Comparison of ENCODE assay signal across 15 cellular contexts in the genomic region with DNA sequence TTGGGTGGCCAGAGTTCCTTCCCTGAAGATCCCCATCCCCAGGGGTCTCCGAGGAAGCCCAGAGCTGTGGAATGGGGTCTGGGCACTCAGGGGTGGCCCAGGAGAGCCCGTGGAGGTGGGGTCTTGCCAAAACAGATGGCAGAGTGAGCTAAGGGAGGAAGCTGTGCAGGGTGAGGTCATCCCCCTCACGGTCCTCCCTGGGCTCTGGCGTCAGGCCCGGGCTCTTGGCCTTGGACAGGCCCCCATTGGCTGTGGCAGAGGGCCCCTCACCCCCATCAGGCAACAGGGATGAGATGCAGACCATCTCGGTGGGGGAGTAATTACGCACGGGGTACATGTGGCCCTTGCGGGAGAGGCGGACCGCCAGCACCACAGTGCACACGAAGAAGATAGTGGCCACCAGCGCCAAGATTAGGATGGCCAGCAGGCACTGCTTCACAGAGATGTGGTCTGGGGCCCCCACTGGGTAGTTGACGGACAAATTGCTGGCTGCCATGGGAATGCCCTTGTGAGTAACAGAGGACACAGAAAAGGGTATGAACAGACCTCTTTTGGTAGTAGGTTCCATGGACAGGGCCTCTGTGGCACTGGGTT. TPM values are rescaled to one million over a fixed set of nuclear protein-coding genes. Genes with fewer than 3 reads are reported as not detected.
DNase-seq lines count a peak whose midpoint lies in the region; ATAC-seq and TF ChIP-seq lines count a peak whose summit lies in the region.
"Had no signal": no experiment of that assay in that cellular context is flagged by ENCODE, and none has a peak within 500 bp of the region (broad histone marks: within the 10 kb centered on the region; RNA-seq: fewer than 3 reads in every experiment).

No MANE protein-coding gene starts in this region.

- H3K27ac Mint-ChIP-seq in activated naive CD4-positive, alpha-beta T cell treated with anti-CD3 and anti-CD28 coated beads, Interleukin-2, amount 50 U/mL, for 24 hours, result peak overlapping the region; percentile 41
- H3K27ac Mint-ChIP-seq in activated naive CD4-positive, alpha-beta T cell treated with anti-CD3 and anti-CD28 coated beads, Interleukin-2, amount 50 U/mL, for 72 hours, result peak overlapping the region in 1 of 2 donors; percentile 85
- H3K27ac Mint-ChIP-seq in T-helper 17 cell, result peak overlapping the region; percentile 98
- H3K27ac Mint-ChIP-seq in memory B cell, result peak overlapping the region; percentile 91
- peak overlapping the region; percentile 97 for H3K27ac Mint-ChIP-seq in stimulated activated naive B cell treated with anti-CD40 and anti-IgM and Interleukin-4, amounts not matched to agents 10 μg/mL and 1 μg/mL and 100 μg/mL, for 72 hours
- H3K27ac Mint-ChIP-seq in glutamatergic neuron (ENCODE audit: unreplicated experiment), result no peak overlapping the region

- DNase-seq in activated naive CD4-positive, alpha-beta T cell treated with anti-CD3 and anti-CD28 coated beads, Interleukin-2, amount 50 U/mL, for 72 hours (ENCODE audit: low spot score in 2 of 2), result no peak
- DNase-seq in T-helper 17 cell, result no peak
- DNase-seq in memory B cell (ENCODE audit: low spot score in 2 of 2), result no peak
- no peak for DNase-seq in stimulated activated naive B cell treated with anti-CD40 and anti-IgM and Interleukin-4, amounts not matched to agents 10 μg/mL and 1 μg/mL and 100 μg/mL, for 72 hours
- DNase-seq in NCI-H1092 treated with DMSO at 0.1 percent for 48 hours (lab: John Stamatoyannopoulos, UW), result no peak
- DNase-seq in glutamatergic neuron, result no peak
- DNase-seq: activated CD4-positive, alpha-beta T cell treated with anti-CD3 and anti-CD28 coated beads for 36 hours; amniotic stem cell; small intestine; stimulated activated naive CD4-positive, alpha-beta T cell; uterus had no signal

- no peak for ATAC-seq in activated naive CD4-positive, alpha-beta T cell treated with anti-CD3 and anti-CD28 coated beads, Interleukin-2, amount 50 U/mL, for 72 hours
- no peak for ATAC-seq in T-helper 17 cell
- ATAC-seq in memory B cell (ENCODE audit: low read depth), result no peak
- ATAC-seq in stimulated activated naive B cell treated with anti-CD40 and anti-IgM and Interleukin-4, amounts not matched to agents 10 μg/mL and 1 μg/mL and 100 μg/mL, for 72 hours (replicated peaks), result no peak
- no peak for ATAC-seq in GM19467 (IDR thresholded peaks at IDR 0.05; ENCODE audit: unreplicated experiment)
- ATAC-seq: activated CD4-positive, alpha-beta T cell treated with anti-CD3 and anti-CD28 coated beads for 36 hours had no signal

- H3K9me3 ChIP-seq in T-helper 17 cell (ENCODE audit: control insufficient read depth, low read length, poor library complexity, severe bottlenecking), result no peaks in the 10 kb centered on the region
- H3K9me3 ChIP-seq: pancreas, uterus had no signal

- H3K36me3 Mint-ChIP-seq in activated naive CD4-positive, alpha-beta T cell treated with anti-CD3 and anti-CD28 coated beads, Interleukin-2, amount 50 U/mL, for 24 hours, result peaks cover 12% of the 10 kb centered on the region
- peaks cover 13 to 28% of the 10 kb centered on the region in 2 donors for H3K36me3 Mint-ChIP-seq in activated naive CD4-positive, alpha-beta T cell treated with anti-CD3 and anti-CD28 coated beads, Interleukin-2, amount 50 U/mL, for 72 hours
- H3K36me3 Mint-ChIP-seq in T-helper 17 cell (ENCODE audit: low read depth) (peaks cover 10% of the 10 kb centered on the region), memory B cell (peaks cover 3% of the 10 kb centered on the region), glutamatergic neuron (ENCODE audit: unreplicated experiment) (no peaks in the 10 kb centered on the region)
- peaks cover 16 to 18% of the 10 kb centered on the region in 2 donors for H3K36me3 Mint-ChIP-seq in stimulated activated naive B cell treated with anti-CD40 and anti-IgM and Interleukin-4, amounts not matched to agents 10 μg/mL and 1 μg/mL and 100 μg/mL, for 72 hours

- TF ChIP-seq CTCF in glutamatergic neuron (IDR thresholded peaks at IDR 0.05; ENCODE audit: partially characterized antibody, unreplicated experiment), result no peak

- H3K4me3 Mint-ChIP-seq in activated naive CD4-positive, alpha-beta T cell treated with anti-CD3 and anti-CD28 coated beads, Interleukin-2, amount 50 U/mL, for 24 hours, result no peak overlapping the region
- H3K4me3 Mint-ChIP-seq in T-helper 17 cell (no peak overlapping the region), memory B cell (no peak overlapping the region), glutamatergic neuron (ENCODE audit: unreplicated experiment) (no peak overlapping the region)
- no peak overlapping the region for H3K4me3 Mint-ChIP-seq in stimulated activated naive B cell treated with anti-CD40 and anti-IgM and Interleukin-4, amounts not matched to agents 10 μg/mL and 1 μg/mL and 100 μg/mL, for 72 hours
- H3K4me3 Mint-ChIP-seq: activated CD4-positive, alpha-beta T cell treated with anti-CD3 and anti-CD28 coated beads for 36 hours had no signal

- peaks cover 59% of the 10 kb centered on the region for H3K4me1 Mint-ChIP-seq in activated naive CD4-positive, alpha-beta T cell treated with anti-CD3 and anti-CD28 coated beads, Interleukin-2, amount 50 U/mL, for 24 hours
- peaks cover 54% of the 10 kb centered on the region for H3K4me1 Mint-ChIP-seq in T-helper 17 cell
- H3K4me1 Mint-ChIP-seq in memory B cell, result peaks cover 33% of the 10 kb centered on the region
- peaks cover 25 to 44% of the 10 kb centered on the region in 2 donors for H3K4me1 Mint-ChIP-seq in stimulated activated naive B cell treated with anti-CD40 and anti-IgM and Interleukin-4, amounts not matched to agents 10 μg/mL and 1 μg/mL and 100 μg/mL, for 72 hours
- H3K4me1 Mint-ChIP-seq in glutamatergic neuron (ENCODE audit: low read depth, unreplicated experiment), result no peaks in the 10 kb centered on the region

- H3K9me3 Mint-ChIP-seq in activated naive CD4-positive, alpha-beta T cell treated with anti-CD3 and anti-CD28 coated beads, Interleukin-2, amount 50 U/mL, for 24 hours, result no peaks in the 10 kb centered on the region
- H3K9me3 Mint-ChIP-seq in activated naive CD4-positive, alpha-beta T cell treated with anti-CD3 and anti-CD28 coated beads, Interleukin-2, amount 50 U/mL, for 72 hours, result no peaks in the 10 kb centered on the region
- H3K9me3 Mint-ChIP-seq in memory B cell, result no peaks in the 10 kb centered on the region
- peaks cover 7 to 9% of the 10 kb centered on the region in 2 donors for H3K9me3 Mint-ChIP-seq in stimulated activated naive B cell treated with anti-CD40 and anti-IgM and Interleukin-4, amounts not matched to agents 10 μg/mL and 1 μg/mL and 100 μg/mL, for 72 hours
- peaks cover 2% of the 10 kb centered on the region for H3K9me3 Mint-ChIP-seq in glutamatergic neuron (ENCODE audit: unreplicated experiment)

- H3K27me3 Mint-ChIP-seq in activated naive CD4-positive, alpha-beta T cell treated with anti-CD3 and anti-CD28 coated beads, Interleukin-2, amount 50 U/mL, for 24 hours, result no peaks in the 10 kb centered on the region
- H3K27me3 Mint-ChIP-seq in T-helper 17 cell (no peaks in the 10 kb centered on the region), memory B cell (no peaks in the 10 kb centered on the region), glutamatergic neuron (ENCODE audit: unreplicated experiment) (peaks cover 6% of the 10 kb centered on the region)
- no peaks in the 10 kb centered on the region for H3K27me3 Mint-ChIP-seq in stimulated activated naive B cell treated with anti-CD40 and anti-IgM and Interleukin-4, amounts not matched to agents 10 μg/mL and 1 μg/mL and 100 μg/mL, for 72 hours
- H3K27me3 Mint-ChIP-seq: activated CD4-positive, alpha-beta T cell treated with anti-CD3 and anti-CD28 coated beads for 36 hours had no signal

RNA-seq across cellular contexts. Expression of a gene that starts 10.7 kb away (rescaled TPM):
- total RNA-seq in activated naive CD4-positive, alpha-beta T cell treated with anti-CD3 and anti-CD28 coated beads, Interleukin-2, amount 50 U/mL, for 72 hours, result 10 to 100 TPM; 30.0 to 35.9 TPM
- total RNA-seq in T-helper 17 cell (100 to 1,000 TPM in 1 of 2 donors, 10 to 100 TPM in 1; 91.3 to 131 TPM), glutamatergic neuron (ENCODE audit: unreplicated experiment) (0.34 TPM)

RNA-seq across cellular contexts. Expression of a gene that starts 25.1 kb away (rescaled TPM):
- total RNA-seq in activated naive CD4-positive, alpha-beta T cell treated with anti-CD3 and anti-CD28 coated beads, Interleukin-2, amount 50 U/mL, for 72 hours, result under 1 TPM in 1 of 2 donors, not detected in 1; 0.09 TPM
- total RNA-seq in T-helper 17 cell (1 to 10 TPM; 3.9 to 5.0 TPM), glutamatergic neuron (ENCODE audit: unreplicated experiment) (0.15 TPM)
- total RNA-seq: glomerular endothelial cell had no signal

Comparison
In these comparisons a context has a peak if more than half of its experiments do, and no peak if none do; other contexts are left out.
1. RNA of a gene that starts 10.7 kb away (total RNA-seq): 91.3 to 131 TPM in T-helper 17 cell and 30.0 to 35.9 TPM in activated naive CD4-positive, alpha-beta T cell treated with anti-CD3 and anti-CD28 coated beads, Interleukin-2, amount 50 U/mL, for 72 hours; 0.34 TPM in glutamatergic neuron (single experiment); every median in the first group is over 10 times any median in the second.